Comparison of ENCODE assay signal across 1 cellular context in the genomic region with DNA sequence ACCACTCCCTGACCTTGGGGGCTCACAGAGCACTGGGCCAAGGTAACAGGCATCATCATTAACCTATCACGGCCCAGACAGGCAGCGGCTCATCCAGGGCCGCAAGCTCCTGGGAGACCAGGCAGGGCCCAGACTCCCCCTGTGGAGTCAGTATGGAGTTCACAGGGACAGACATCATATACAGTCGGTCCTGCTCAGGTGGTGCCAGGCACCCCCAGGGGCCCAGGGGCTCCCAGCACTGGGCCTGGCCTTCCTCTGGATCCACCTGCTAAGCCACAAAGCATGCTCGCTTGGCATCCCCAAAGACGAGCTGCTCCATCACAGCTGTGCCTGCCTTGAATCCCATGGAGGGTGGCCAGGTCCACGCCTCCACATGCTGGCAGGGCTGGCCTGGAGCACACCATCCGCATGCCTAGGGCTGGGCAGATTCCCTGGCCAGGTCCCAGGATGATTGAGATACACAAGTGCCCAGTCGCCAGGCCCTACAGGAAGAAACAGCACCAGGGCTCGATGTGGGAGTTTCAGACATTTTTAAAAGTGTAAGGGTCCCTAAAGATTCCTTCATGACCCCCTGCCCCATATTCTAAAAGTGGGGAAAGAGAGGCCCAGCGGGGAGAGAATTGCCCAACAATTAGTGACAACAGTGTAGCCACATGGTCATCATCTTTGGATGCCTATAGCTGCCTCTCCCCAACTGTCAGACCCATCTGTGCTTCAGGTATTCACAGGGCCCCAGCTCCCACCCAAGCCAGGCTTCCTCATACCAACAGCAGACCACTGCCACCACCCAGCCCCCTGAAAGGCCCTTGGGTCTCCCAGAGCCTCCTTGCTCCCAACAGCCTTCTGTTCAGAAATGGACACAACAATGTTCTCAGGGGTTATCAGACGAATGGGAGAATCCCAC.
TF ChIP-seq lines count a peak whose summit lies in the region.

No MANE protein-coding gene starts in this region.

TF ChIP-seq in GM12878, 131 proteins besides CTCF, POLR2A, EP300 and RAD21:
- no peak for TF ChIP-seq SMARCA5 (IDR thresholded peaks at IDR 0.05)
- no peak for TF ChIP-seq NR2C1 (IDR thresholded peaks at IDR 0.05)
- TF ChIP-seq BACH1 (IDR thresholded peaks at IDR 0.05; ENCODE audit: borderline replicate concordance), result no peak
- TF ChIP-seq, protein P1, sequence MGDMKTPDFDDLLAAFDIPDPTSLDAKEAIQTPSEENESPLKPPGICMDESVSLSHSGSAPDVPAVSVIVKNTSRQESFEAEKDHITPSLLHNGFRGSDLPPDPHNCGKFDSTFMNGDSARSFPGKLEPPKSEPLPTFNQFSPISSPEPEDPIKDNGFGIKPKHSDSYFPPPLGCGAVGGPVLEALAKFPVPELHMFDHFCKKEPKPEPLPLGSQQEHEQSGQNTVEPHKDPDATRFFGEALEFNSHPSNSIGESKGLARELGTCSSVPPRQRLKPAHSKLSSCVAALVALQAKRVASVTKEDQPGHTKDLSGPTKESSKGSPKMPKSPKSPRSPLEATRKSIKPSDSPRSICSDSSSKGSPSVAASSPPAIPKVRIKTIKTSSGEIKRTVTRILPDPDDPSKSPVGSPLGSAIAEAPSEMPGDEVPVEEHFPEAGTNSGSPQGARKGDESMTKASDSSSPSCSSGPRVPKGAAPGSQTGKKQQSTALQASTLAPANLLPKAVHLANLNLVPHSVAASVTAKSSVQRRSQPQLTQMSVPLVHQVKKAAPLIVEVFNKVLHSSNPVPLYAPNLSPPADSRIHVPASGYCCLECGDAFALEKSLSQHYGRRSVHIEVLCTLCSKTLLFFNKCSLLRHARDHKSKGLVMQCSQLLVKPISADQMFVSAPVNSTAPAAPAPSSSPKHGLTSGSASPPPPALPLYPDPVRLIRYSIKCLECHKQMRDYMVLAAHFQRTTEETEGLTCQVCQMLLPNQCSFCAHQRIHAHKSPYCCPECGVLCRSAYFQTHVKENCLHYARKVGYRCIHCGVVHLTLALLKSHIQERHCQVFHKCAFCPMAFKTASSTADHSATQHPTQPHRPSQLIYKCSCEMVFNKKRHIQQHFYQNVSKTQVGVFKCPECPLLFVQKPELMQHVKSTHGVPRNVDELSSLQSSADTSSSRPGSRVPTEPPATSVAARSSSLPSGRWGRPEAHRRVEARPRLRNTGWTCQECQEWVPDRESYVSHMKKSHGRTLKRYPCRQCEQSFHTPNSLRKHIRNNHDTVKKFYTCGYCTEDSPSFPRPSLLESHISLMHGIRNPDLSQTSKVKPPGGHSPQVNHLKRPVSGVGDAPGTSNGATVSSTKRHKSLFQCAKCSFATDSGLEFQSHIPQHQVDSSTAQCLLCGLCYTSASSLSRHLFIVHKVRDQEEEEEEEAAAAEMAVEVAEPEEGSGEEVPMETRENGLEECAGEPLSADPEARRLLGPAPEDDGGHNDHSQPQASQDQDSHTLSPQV (IDR thresholded peaks at IDR 0.05), result no peak
- TF ChIP-seq CREB1 (IDR thresholded peaks at IDR 0.05; ENCODE audit: low read depth), result no peak
- no peak for TF ChIP-seq STAT3 (IDR thresholded peaks at IDR 0.05; ENCODE audit: low read depth, low read length)
- no peak for TF ChIP-seq EZH2 (IDR thresholded peaks at IDR 0.05; ENCODE audit: borderline replicate concordance, control insufficient read depth, low read depth, low read length)
- no peak for TF ChIP-seq ZNF207 (IDR thresholded peaks at IDR 0.05; ENCODE audit: borderline replicate concordance)
- TF ChIP-seq ETV6 (conservative IDR thresholded peaks at IDR 0.05 in 1 of 2, IDR thresholded peaks at IDR 0.05 in 1 of 2; ENCODE audit: borderline replicate concordance in 1 of 2, low read depth in 1 of 2), result no peak
- no peak for TF ChIP-seq SPI1 (IDR thresholded peaks at IDR 0.05; ENCODE audit: borderline replicate concordance, insufficient read depth, low read depth, low read length)
